Comparison of ENCODE assay signal across 31 cellular contexts in genomic region chr2:108399479-108399878, GRCh38. TPM values are rescaled to one million over a fixed set of nuclear protein-coding genes. Genes with fewer than 3 reads are reported as not detected.
"Had no signal": no experiment of that assay in that cellular context is flagged by ENCODE, and none has a peak within 500 bp of the region (broad histone marks: within the 10 kb centered on the region; RNA-seq: fewer than 3 reads in every experiment).

No MANE protein-coding gene starts in this region.

- FAIRE-seq: colon, endometrium, frontal cortex, islet of Langerhans, small intestine had no signal

- H3K27ac Mint-ChIP-seq: activated B cell treated with CpG ODN at 0.5 μM for 24 hours; activated CD8-positive, alpha-beta T cell treated with anti-CD3 and anti-CD28 coated beads for 36 hours; activated T-helper 17 cell treated with anti-CD3 and anti-CD28 coated beads, Interleukin-2, amount 50 U/mL, for 72 hours; naive thymus-derived CD4-positive, alpha-beta T cell; stimulated activated effector memory CD8-positive, alpha-beta T cell treated with anti-CD3 and anti-CD28 coated beads, Interleukin-12 subunit alpha, Interleukin-12 subunit beta, amount 100 ng/mL, for 72 hours; stimulated activated naive CD8-positive, alpha-beta T cell treated with anti-CD3 and anti-CD28 coated beads, Interleukin-15, amount 100 ng/mL, for 72 hours; T-helper 2 cell treated with Interferon-gamma antibody and Interleukin-4, amounts not matched to agents 5 μg/mL and 100 μg/mL, for 36 hours had no signal

- H3K36me3 ChIP-seq: breast epithelium, left ventricle myocardium inferior, ovary, prostate gland, sigmoid colon, thyroid gland, upper lobe of left lung, vagina had no signal

- H3K27me3 ChIP-seq: breast epithelium, ovary, sigmoid colon, thyroid gland, upper lobe of left lung, vagina had no signal

- H3K4me3 Mint-ChIP-seq: activated B cell treated with CpG ODN at 0.5 μM for 24 hours; activated CD8-positive, alpha-beta T cell treated with anti-CD3 and anti-CD28 coated beads for 36 hours; activated T-cell treated with anti-CD3 and anti-CD28 coated beads, Interleukin-2, amount 50 U/mL, for 4 hours; activated T-helper 17 cell treated with anti-CD3 and anti-CD28 coated beads, Interleukin-2, amount 50 U/mL, for 72 hours; naive thymus-derived CD4-positive, alpha-beta T cell; stimulated activated effector memory CD8-positive, alpha-beta T cell treated with anti-CD3 and anti-CD28 coated beads, Interleukin-12 subunit alpha, Interleukin-12 subunit beta, amount 100 ng/mL, for 72 hours; stimulated activated naive CD8-positive, alpha-beta T cell treated with anti-CD3 and anti-CD28 coated beads, Interleukin-15, amount 100 ng/mL, for 72 hours; T-helper 2 cell treated with Interferon-gamma antibody and Interleukin-4, amounts not matched to agents 5 μg/mL and 100 μg/mL, for 36 hours had no signal

- H3K9me3 ChIP-seq: prostate gland, thyroid gland had no signal

- ATAC-seq: activated CD8-positive, alpha-beta T cell treated with anti-CD3 and anti-CD28 coated beads for 36 hours; activated T-cell treated with anti-CD3 and anti-CD28 coated beads, Interleukin-2, amount 50 U/mL, for 4 hours; activated T-helper 17 cell treated with anti-CD3 and anti-CD28 coated beads, Interleukin-2, amount 50 U/mL, for 72 hours; naive thymus-derived CD4-positive, alpha-beta T cell; stimulated activated effector memory CD8-positive, alpha-beta T cell treated with anti-CD3 and anti-CD28 coated beads, Interleukin-12 subunit alpha, Interleukin-12 subunit beta, amount 100 ng/mL, for 72 hours; stimulated activated naive CD8-positive, alpha-beta T cell treated with anti-CD3 and anti-CD28 coated beads, Interleukin-15, amount 100 ng/mL, for 72 hours had no signal

- H3K4me3 ChIP-seq: breast epithelium, left ventricle myocardium inferior, lung, ovary, prostate gland, sigmoid colon, thyroid gland, upper lobe of left lung, vagina had no signal

- H3K4me1 Mint-ChIP-seq: activated B cell treated with CpG ODN at 0.5 μM for 24 hours; activated T-helper 17 cell treated with anti-CD3 and anti-CD28 coated beads, Interleukin-2, amount 50 U/mL, for 72 hours; naive thymus-derived CD4-positive, alpha-beta T cell; stimulated activated effector memory CD8-positive, alpha-beta T cell treated with anti-CD3 and anti-CD28 coated beads, Interleukin-12 subunit alpha, Interleukin-12 subunit beta, amount 100 ng/mL, for 72 hours; stimulated activated naive CD8-positive, alpha-beta T cell treated with anti-CD3 and anti-CD28 coated beads, Interleukin-15, amount 100 ng/mL, for 72 hours had no signal

- H3K27ac ChIP-seq: breast epithelium, left ventricle myocardium inferior, ovary, prostate gland, sigmoid colon, thyroid gland, upper lobe of left lung, vagina had no signal

- H3K4me1 ChIP-seq: breast epithelium, left ventricle myocardium inferior, prostate gland, sigmoid colon, thyroid gland, upper lobe of left lung, vagina had no signal

- H3K27me3 Mint-ChIP-seq: activated B cell treated with CpG ODN at 0.5 μM for 24 hours; activated CD8-positive, alpha-beta T cell treated with anti-CD3 and anti-CD28 coated beads for 36 hours had no signal

- DNase-seq: activated B cell treated with CpG ODN at 0.5 μM for 24 hours; activated CD4-positive, alpha-beta T cell treated with anti-CD3 and anti-CD28 coated beads, Interleukin-2, amount 50 U/mL, for 1 hour; activated CD8-positive, alpha-beta T cell treated with anti-CD3 and anti-CD28 coated beads for 36 hours; activated gamma-delta T cell treated with Interleukin-2 at 50 U/mL for 16 hours; activated naive CD4-positive, alpha-beta T cell treated with anti-CD3 and anti-CD28 coated beads, Interleukin-2, amount 50 U/mL, for 16 hours; activated T-cell treated with anti-CD3 and anti-CD28 coated beads, Interleukin-2, amount 50 U/mL, for 4 hours; amygdala; central memory CD4-positive, alpha-beta T cell; effector CD8-positive, alpha-beta T cell; left ventricle myocardium inferior; naive thymus-derived CD4-positive, alpha-beta T cell; ovary; retina; sigmoid colon; small intestine; stimulated activated CD4-positive, alpha-beta T cell treated with anti-CD3 and anti-CD28 coated beads, Interleukin-4, amount 100 ng/mL, for 24 hours; stimulated activated naive CD8-positive, alpha-beta T cell treated with anti-CD3 and anti-CD28 coated beads, Interleukin-15, amount 100 ng/mL, for 72 hours; thyroid gland had no signal

- H3K36me3 Mint-ChIP-seq: stimulated activated effector memory CD8-positive, alpha-beta T cell treated with anti-CD3 and anti-CD28 coated beads, Interleukin-12 subunit alpha, Interleukin-12 subunit beta, amount 100 ng/mL, for 72 hours had no signal

RNA-seq across cellular contexts. Expression of gene SULT1C4, which starts 21.7 kb away (rescaled TPM):
- total RNA-seq: activated B cell treated with CpG ODN at 0.5 μM for 24 hours; activated CD8-positive, alpha-beta T cell treated with anti-CD3 and anti-CD28 coated beads for 36 hours; activated T-cell treated with anti-CD3 and anti-CD28 coated beads, Interleukin-2, amount 50 U/mL, for 4 hours; activated T-helper 17 cell treated with anti-CD3 and anti-CD28 coated beads, Interleukin-2, amount 50 U/mL, for 72 hours had no signal
- polyA plus RNA-seq: naive thymus-derived CD4-positive, alpha-beta T cell; neural cell had no signal
